11 cellular contexts compared by ENCODE assay signal in genomic region chr10:99337261-99337905, GRCh38. TPM values are rescaled to one million over a fixed set of nuclear protein-coding genes. Genes with fewer than 3 reads are reported as not detected.
DNase-seq lines count a peak whose midpoint lies in the region; ATAC-seq and TF ChIP-seq lines count a peak whose summit lies in the region.
"Had no signal": no experiment of that assay in that cellular context is flagged by ENCODE, and none has a peak within 500 bp of the region (broad histone marks: within the 10 kb centered on the region; RNA-seq: fewer than 3 reads in every experiment).

No MANE protein-coding gene starts in this region.

- H3K4me1 Mint-ChIP-seq in HFFc6 (ENCODE audit: low read depth): peaks cover 66% of the 10 kb centered on the region
- peaks cover 21% of the 10 kb centered on the region for H3K4me1 Mint-ChIP-seq in nephron
- H3K4me1 Mint-ChIP-seq: CD4-positive, CD25-positive, alpha-beta regulatory T cell had no signal

- H3K27ac Mint-ChIP-seq in HFFc6 (peak overlapping the region; percentile 69), nephron (peak overlapping the region in 2 of 3 experiments; percentile 3 to 86)
- H3K27ac Mint-ChIP-seq: activated CD8-positive, alpha-beta T cell treated with anti-CD3 and anti-CD28 coated beads, Interleukin-2, amount 10 ng/mL, durations not matched to agents 7 days and 5 days; CD4-positive, CD25-positive, alpha-beta regulatory T cell had no signal

- H3K36me3 Mint-ChIP-seq in HFFc6 (ENCODE audit: low read depth) (no peaks in the 10 kb centered on the region), nephron (ENCODE audit: low read depth) (no peaks in the 10 kb centered on the region)
- H3K36me3 Mint-ChIP-seq: CD4-positive, CD25-positive, alpha-beta regulatory T cell had no signal

- H3K9me3 Mint-ChIP-seq in HFFc6 (no peaks in the 10 kb centered on the region), nephron (no peaks in the 10 kb centered on the region)
- H3K9me3 Mint-ChIP-seq: CD4-positive, CD25-positive, alpha-beta regulatory T cell had no signal

- TF ChIP-seq CTCF in HFFc6 (IDR thresholded peaks at IDR 0.05): no peak
- TF ChIP-seq CTCF in nephron (IDR thresholded peaks at IDR 0.05; ENCODE audit: unreplicated experiment in 3 of 3): no peak

- ATAC-seq in HG02884 (IDR thresholded peaks at IDR 0.05; ENCODE audit: unreplicated experiment): no peak
- ATAC-seq: activated CD8-positive, alpha-beta T cell treated with anti-CD3 and anti-CD28 coated beads, Interleukin-2, amount 10 ng/mL, durations not matched to agents 7 days and 5 days had no signal

- H3K4me3 Mint-ChIP-seq in HFFc6: peak overlapping the region; percentile 0; the same call in 1 of the 2 replicates
- H3K4me3 Mint-ChIP-seq in nephron: peak overlapping the region in 1 of 3 experiments; percentile 22
- H3K4me3 Mint-ChIP-seq: activated CD8-positive, alpha-beta T cell treated with anti-CD3 and anti-CD28 coated beads, Interleukin-2, amount 10 ng/mL, durations not matched to agents 7 days and 5 days; CD4-positive, CD25-positive, alpha-beta regulatory T cell had no signal

- DNase-seq in D341Med (ENCODE audit: low spot score) (peak; percentile 30), HFFc6 (peak; percentile 32), cerebellar cortex (ENCODE audit: low spot score) (peak; percentile 71), GF-D8 (lab: John Stamatoyannopoulos, UW) (no peak), NCI-H1694 (lab: John Stamatoyannopoulos, UW) (no peak)
- DNase-seq: activated CD8-positive, alpha-beta T cell treated with anti-CD3 and anti-CD28 coated beads, Interleukin-2, amount 10 ng/mL, durations not matched to agents 7 days and 5 days; CD4-positive, CD25-positive, alpha-beta regulatory T cell; NCI-H187 treated with DMSO at 0.1 percent for 48 hours had no signal

- H3K27me3 Mint-ChIP-seq in HFFc6 (ENCODE audit: insufficient read depth) (peaks cover 3% of the 10 kb centered on the region), nephron (ENCODE audit: low read depth) (peaks cover 34% of the 10 kb centered on the region)

RNA-seq across cellular contexts. Expression of gene CNNM1, which starts 8.2 kb away (rescaled TPM):
- 1 to 10 TPM; 3.0 to 4.6 (median 3.3) TPM for total RNA-seq in HFFc6 (2021; fragmentation: NEBNext Ultra II Directional; extraction: Animal tissue kit (Norgen Biotek cat#: 25700))
- total RNA-seq: CD4-positive, CD25-positive, alpha-beta regulatory T cell; SJSA1 had no signal

Comparison
In these comparisons a context has a peak if more than half of its experiments do, and no peak if none do; other contexts are left out.
1. DNase-seq: peak in D341Med (single experiment), HFFc6 (single experiment) and cerebellar cortex (single experiment); none in GF-D8 (single experiment) and NCI-H1694 (single experiment).